ENCODE assay signal across 8 cellular contexts in the genomic region with DNA sequence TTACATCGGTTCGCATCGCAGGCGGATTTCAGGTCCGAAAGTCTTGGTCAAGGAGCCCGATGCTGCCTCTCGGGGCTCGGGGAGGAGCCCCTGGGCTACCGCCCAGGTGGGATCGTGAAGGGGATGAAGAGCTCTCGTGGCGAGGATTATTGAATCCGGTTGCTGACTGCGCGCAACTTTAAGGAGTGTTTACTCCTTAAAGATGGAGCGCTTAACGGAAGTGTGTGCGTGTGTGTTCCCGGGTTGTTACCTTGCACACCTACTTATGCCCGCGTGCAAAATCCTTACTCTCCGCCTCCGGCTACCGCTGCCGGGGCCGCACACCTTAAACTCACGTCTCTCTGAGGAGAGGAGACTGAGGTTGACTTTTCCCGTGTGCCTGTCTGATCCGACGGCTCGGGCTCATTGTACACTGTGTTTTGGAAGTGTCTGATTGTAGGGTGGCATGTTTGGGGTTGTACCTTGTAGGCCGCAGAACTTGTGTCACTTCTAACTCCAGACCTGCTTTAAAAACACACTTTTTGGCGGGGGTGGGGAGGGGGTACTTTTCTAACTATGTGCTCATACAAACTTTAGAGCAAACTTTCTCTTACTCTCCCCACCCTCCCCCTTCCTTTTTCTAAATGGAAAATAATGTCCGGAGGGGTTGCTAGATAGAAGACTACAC. TPM values are rescaled to one million over a fixed set of nuclear protein-coding genes. Genes with fewer than 3 reads are reported as not detected.
DNase-seq lines count a peak whose midpoint lies in the region; ATAC-seq and TF ChIP-seq lines count a peak whose summit lies in the region.
"Not testable (repeated sequence)": the region's sequence is repeated elsewhere in the genome, so short reads cannot be mapped to it uniquely, and the experiment has no call there.

No MANE protein-coding gene starts in this region.

- H3K9me3 Mint-ChIP-seq in T-helper 1 cell treated with Interleukin-12 subunit alpha and Interleukin-12 subunit beta and Interleukin-4 antibody, amounts not matched to agents 30 μg/mL and 1 μg/mL, for 36 hours; naive thymus-derived CD4-positive, alpha-beta T cell: not testable (repeated sequence)

- H3K27me3 ChIP-seq in HAP-1 (ENCODE audit: low read depth); naive thymus-derived CD4-positive, alpha-beta T cell (ENCODE audit: control insufficient read depth in 2 of 2, insufficient read depth in 2 of 2, low read length in 2 of 2): not testable (repeated sequence)
- H3K27me3 ChIP-seq in ectodermal cell (ENCODE audit: control insufficient read depth, insufficient read depth, low read length, poor library complexity, severe bottlenecking): peaks cover 32% of the 10 kb centered on the region

- peaks cover 11% of the 10 kb centered on the region for H3K4me1 ChIP-seq in HAP-1
- not testable (repeated sequence) for H3K4me1 ChIP-seq in ectodermal cell (ENCODE audit: control insufficient read depth, insufficient read depth, low read length); naive thymus-derived CD4-positive, alpha-beta T cell (ENCODE audit: control insufficient read depth in 2 of 2, insufficient read depth in 2 of 2, low read length in 2 of 2)

- H3K27ac ChIP-seq in ectodermal cell (ENCODE audit: insufficient read depth, low read depth, low read length, poor library complexity, severe bottlenecking): not testable (repeated sequence)
- H3K27ac ChIP-seq in naive thymus-derived CD4-positive, alpha-beta T cell (ENCODE audit: low read depth, low read length): peak overlapping the region; percentile 61

- H3K4me3 ChIP-seq in AG09309 (ENCODE audit: control insufficient read depth, low read depth, low read length) (peak overlapping the region; percentile 31), HAP-1 (peak overlapping the region; percentile 52), ectodermal cell (ENCODE audit: insufficient read depth, low read depth, low read length) (peak overlapping the region; percentile 40)
- H3K4me3 ChIP-seq in naive thymus-derived CD4-positive, alpha-beta T cell (ENCODE audit: low read length): peak overlapping the region; percentile 75

- peak; percentile 25 for ATAC-seq in naive thymus-derived CD4-positive, alpha-beta T cell

- POLR2A ChIA-PET in naive thymus-derived CD4-positive, alpha-beta T cell (lab: Charles Lee): interaction anchor here (0.7 to 2.1 kb wide), 5 partner anchors 12 to 614 kb away, joined by 3 to 4 read pairs (median 4); a partner anchor contains a TSS

- peak overlapping the region; percentile 81 for H3K4me3 Mint-ChIP-seq in T-helper 1 cell treated with Interleukin-12 subunit alpha and Interleukin-12 subunit beta and Interleukin-4 antibody, amounts not matched to agents 30 μg/mL and 1 μg/mL, for 36 hours
- peak overlapping the region; percentile 86 to 97 (median 92) for H3K4me3 Mint-ChIP-seq in naive thymus-derived CD4-positive, alpha-beta T cell

- intact Hi-C loops in naive thymus-derived CD4-positive, alpha-beta T cell (cut with micrococcal nuclease): loop anchor here in 1 of 2 donors (2.0 to 5.0 kb wide), 3 partner anchors 38 to 498 kb away; a partner anchor contains a TSS

- peaks cover 22% of the 10 kb centered on the region for H3K27me3 Mint-ChIP-seq in T-helper 1 cell treated with Interleukin-12 subunit alpha and Interleukin-12 subunit beta and Interleukin-4 antibody, amounts not matched to agents 30 μg/mL and 1 μg/mL, for 36 hours (ENCODE audit: low read depth)
- peaks cover 0 to 31% (median 0%) of the 10 kb centered on the region in 5 donors for H3K27me3 Mint-ChIP-seq in naive thymus-derived CD4-positive, alpha-beta T cell

- peaks cover 21% of the 10 kb centered on the region for H3K4me1 Mint-ChIP-seq in T-helper 1 cell treated with Interleukin-12 subunit alpha and Interleukin-12 subunit beta and Interleukin-4 antibody, amounts not matched to agents 30 μg/mL and 1 μg/mL, for 36 hours (ENCODE audit: low read depth)
- H3K4me1 Mint-ChIP-seq in naive thymus-derived CD4-positive, alpha-beta T cell: peaks cover 8 to 23% (median 18%) of the 10 kb centered on the region in 7 donors

- H3K36me3 Mint-ChIP-seq in T-helper 1 cell treated with Interleukin-12 subunit alpha and Interleukin-12 subunit beta and Interleukin-4 antibody, amounts not matched to agents 30 μg/mL and 1 μg/mL, for 36 hours (ENCODE audit: low read depth); naive thymus-derived CD4-positive, alpha-beta T cell: not testable (repeated sequence)

- not testable (repeated sequence) for DNase-seq in AG09309 (ENCODE audit: low read depth)
- DNase-seq in HAP-1 (ENCODE audit: low spot score in 2 of 2) (peak; percentile 32 to 62), hepatic stellate cell (ENCODE audit: low spot score) (peak; percentile 15)
- DNase-seq in activated naive CD4-positive, alpha-beta T cell treated with Interleukin-2 at 50 U/mL for 16 hours: peak; percentile 24
- peak in 6 of 9 donors; percentile 15 to 22 (median 18) for DNase-seq in naive thymus-derived CD4-positive, alpha-beta T cell
- peak; percentile 2 to 5 for DNase-seq in stimulated activated CD4-positive, alpha-beta T cell treated with anti-CD3 and anti-CD28 coated beads, Interleukin-4, amount 100 ng/mL, for 48 hours (ENCODE audit: low read depth in 2 of 2)

- peak overlapping the region; percentile 65 for H3K27ac Mint-ChIP-seq in T-helper 1 cell treated with Interleukin-12 subunit alpha and Interleukin-12 subunit beta and Interleukin-4 antibody, amounts not matched to agents 30 μg/mL and 1 μg/mL, for 36 hours
- H3K27ac Mint-ChIP-seq in naive thymus-derived CD4-positive, alpha-beta T cell: peak overlapping the region; percentile 56 to 94 (median 88)

- H3K9me3 ChIP-seq in HAP-1; ectodermal cell (ENCODE audit: control insufficient read depth, low read length); naive thymus-derived CD4-positive, alpha-beta T cell (ENCODE audit: control insufficient read depth in 2 of 3, low read length in 3 of 3): not testable (repeated sequence)

- not testable (repeated sequence) for TF ChIP-seq CTCF in AG09309 (IDR thresholded peaks at IDR 0.05; ENCODE audit: control insufficient read depth, insufficient read depth, low read depth, low read length, missing control alignments)

- WGBS in ectodermal cell, 2 experiments: 13 to 21% methylated on average over 31 of the region's 34 CpGs

- in situ Hi-C loops in HAP-1 (cut with MboI; ENCODE audit: low sequenced_read_pairs): loop anchor here (25.0 kb wide), 1 partner anchor 203 kb away; no protein-coding TSS in a partner anchor

- CTCF ChIA-PET in naive thymus-derived CD4-positive, alpha-beta T cell (lab: Charles Lee): interaction anchor here (1.1 kb wide), 1 partner anchor 200 kb away, joined by 3 read pairs; no protein-coding TSS in a partner anchor

- H3K36me3 ChIP-seq in HAP-1 (replicated peaks); ectodermal cell (ENCODE audit: control insufficient read depth, insufficient read depth, low read length); naive thymus-derived CD4-positive, alpha-beta T cell (ENCODE audit: control insufficient read depth in 2 of 3, insufficient read depth in 3 of 3, low read length in 3 of 3): not testable (repeated sequence)

RNA-seq across cellular contexts. Expression of a gene that starts 38.3 kb away (rescaled TPM):
- polyA plus RNA-seq in ectodermal cell (2013, experiment 1 of 4): 15.0 TPM
- polyA plus RNA-seq in ectodermal cell (2013, experiment 2 of 4): 11.6 TPM
- 11.2 TPM for polyA plus RNA-seq in ectodermal cell (2013, experiment 3 of 4)
- 13.1 TPM for polyA plus RNA-seq in ectodermal cell (2013, experiment 4 of 4)
- total RNA-seq in naive thymus-derived CD4-positive, alpha-beta T cell: 10 to 100 TPM in 1 of 5 experiments, 1 to 10 TPM in 4; 3.4 to 18.7 (median 3.6) TPM
- 1 to 10 TPM; 2.0 to 2.2 TPM for polyA plus RNA-seq in naive thymus-derived CD4-positive, alpha-beta T cell
